In the genomic region with DNA sequence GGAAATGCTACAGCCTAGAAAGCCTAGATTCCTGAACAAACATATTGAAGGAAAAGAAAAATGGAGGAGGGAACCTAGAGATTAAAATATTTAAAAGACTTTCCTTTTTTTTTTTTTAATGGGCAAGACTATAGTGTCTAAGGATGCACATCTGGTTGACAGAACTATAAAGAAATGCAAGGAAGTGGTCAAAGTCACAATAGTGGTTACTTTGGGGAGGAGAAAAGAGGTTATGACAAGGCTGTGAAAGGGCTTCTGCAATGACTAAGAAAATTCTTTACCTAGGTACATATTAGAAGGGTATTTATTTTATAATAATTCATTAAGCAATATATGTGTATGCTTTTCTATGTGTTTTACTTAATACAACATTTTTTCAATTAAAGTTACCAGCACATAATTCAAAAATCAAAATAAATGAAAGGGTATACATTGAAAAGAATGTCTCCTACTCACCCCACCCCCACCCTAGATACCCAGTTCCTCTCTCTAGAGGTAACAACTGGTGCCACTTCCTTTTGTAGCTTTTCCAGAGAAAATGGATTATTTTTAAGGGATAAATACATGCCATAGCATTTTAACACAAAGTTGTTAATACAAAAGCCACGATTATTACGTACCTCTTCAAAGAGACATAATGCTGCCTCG, we compare ENCODE assay signal across 11 cellular contexts.
DNase-seq lines count a peak whose midpoint lies in the region; TF ChIP-seq lines count a peak whose summit lies in the region.
"Had no signal": no experiment of that assay in that cellular context is flagged by ENCODE, and none has a peak within 500 bp of the region (broad histone marks: within the 10 kb centered on the region; RNA-seq: fewer than 3 reads in every experiment).

No MANE protein-coding gene starts in this region.

- H3K4me1 ChIP-seq in breast epithelium (no peaks in the 10 kb centered on the region), KMS-11 (ENCODE audit: low read depth, poor library complexity, severe bottlenecking) (peaks cover 30% of the 10 kb centered on the region)
- H3K4me1 ChIP-seq: colonic mucosa had no signal

- CTCF ChIA-PET in MCF 10A (lab: Yijun Ruan, JAX), result no interaction called here

- H3K27ac ChIP-seq in breast epithelium, result no peak overlapping the region
- H3K27ac ChIP-seq in KMS-11, result no peak overlapping the region
- H3K27ac ChIP-seq: C4-2B, colonic mucosa had no signal

- intact Hi-C loops in MCF 10A (cut with micrococcal nuclease), result no loop called here
- intact Hi-C loops in breast epithelium (cut with DNase I; ENCODE audit: low total_unique reads), result no loop called here
- intact Hi-C loops in dendritic cell treated with granulocyte-macrophage colony-stimulating factor and Interleukin-4, amounts not matched to agents 40 ng/mL and 50 ng/mL, for 4 days (cut with micrococcal nuclease), result no loop called here
- intact Hi-C loops in activated T-helper 2 cell treated with anti-CD3 and anti-CD28 coated beads, Interferon-gamma antibody, Interleukin-2, Interleukin-4, amounts not matched to agents 10 μg/mL and 5 μg/mL and 100 μg/mL, durations not matched to agents 14 hours and 24 hours and 36 hours (cut with micrococcal nuclease), result no loop called here

- POLR2A ChIA-PET in MCF 10A (lab: Yijun Ruan, JAX), result no interaction called here

- no peak for DNase-seq in MCF 10A (ENCODE audit: unreplicated experiment)
- DNase-seq in breast epithelium (ENCODE audit: low spot score in 2 of 2), result no peak
- DNase-seq in stimulated activated CD8-positive, alpha-beta memory T cell treated with anti-CD3 and anti-CD28 coated beads, Interleukin-4, amount 100 ng/mL, for 48 hours, result no peak
- no peak for DNase-seq in SW 1271 (lab: John Stamatoyannopoulos, UW)
- DNase-seq in activated T-helper 2 cell treated with anti-CD3 and anti-CD28 coated beads, Interferon-gamma antibody, Interleukin-2, Interleukin-4, amounts not matched to agents 10 μg/mL and 5 μg/mL and 100 μg/mL, durations not matched to agents 14 hours and 24 hours and 36 hours (ENCODE audit: low spot score), result no peak
- DNase-seq in GM19238 (ENCODE audit: insufficient read length, low spot score), result no peak
- DNase-seq: colonic mucosa, posterior cingulate gyrus had no signal

- TF ChIP-seq CTCF in MCF 10A (IDR thresholded peaks at IDR 0.05; ENCODE audit: unreplicated experiment) (no peak), breast epithelium (IDR thresholded peaks at IDR 0.05) (no peak), KMS-11 (conservative IDR thresholded peaks at IDR 0.05; ENCODE audit: low read depth, low read length) (no peak)

- H3K9ac ChIP-seq in KMS-11, result no peak overlapping the region

- no peaks in the 10 kb centered on the region for H3K27me3 Mint-ChIP-seq in MCF 10A (ENCODE audit: insufficient read depth, unreplicated experiment)
- H3K27me3 Mint-ChIP-seq in dendritic cell treated with granulocyte-macrophage colony-stimulating factor and Interleukin-4, amounts not matched to agents 40 ng/mL and 50 ng/mL, for 4 days, result no peaks in the 10 kb centered on the region
- H3K27me3 Mint-ChIP-seq in activated T-helper 2 cell treated with anti-CD3 and anti-CD28 coated beads, Interferon-gamma antibody, Interleukin-2, Interleukin-4, amounts not matched to agents 10 μg/mL and 5 μg/mL and 100 μg/mL, durations not matched to agents 14 hours and 24 hours and 36 hours (ENCODE audit: low read depth), result no peaks in the 10 kb centered on the region

- H3K4me1 Mint-ChIP-seq in MCF 10A (ENCODE audit: insufficient read depth, unreplicated experiment), result peaks cover 6% of the 10 kb centered on the region
- peaks cover 35% of the 10 kb centered on the region for H3K4me1 Mint-ChIP-seq in dendritic cell treated with granulocyte-macrophage colony-stimulating factor and Interleukin-4, amounts not matched to agents 40 ng/mL and 50 ng/mL, for 4 days (ENCODE audit: low read depth)
- H3K4me1 Mint-ChIP-seq in activated T-helper 2 cell treated with anti-CD3 and anti-CD28 coated beads, Interferon-gamma antibody, Interleukin-2, Interleukin-4, amounts not matched to agents 10 μg/mL and 5 μg/mL and 100 μg/mL, durations not matched to agents 14 hours and 24 hours and 36 hours (ENCODE audit: low read depth), result peaks cover 36% of the 10 kb centered on the region

- H3K9me3 Mint-ChIP-seq in MCF 10A (ENCODE audit: unreplicated experiment), result no peaks in the 10 kb centered on the region
- no peaks in the 10 kb centered on the region for H3K9me3 Mint-ChIP-seq in dendritic cell treated with granulocyte-macrophage colony-stimulating factor and Interleukin-4, amounts not matched to agents 40 ng/mL and 50 ng/mL, for 4 days
- H3K9me3 Mint-ChIP-seq in activated T-helper 2 cell treated with anti-CD3 and anti-CD28 coated beads, Interferon-gamma antibody, Interleukin-2, Interleukin-4, amounts not matched to agents 10 μg/mL and 5 μg/mL and 100 μg/mL, durations not matched to agents 14 hours and 24 hours and 36 hours, result no peaks in the 10 kb centered on the region

- H3K27me3 ChIP-seq in breast epithelium, result no peaks in the 10 kb centered on the region
- H3K27me3 ChIP-seq in KMS-11 (ENCODE audit: insufficient read depth, low read depth), result no peaks in the 10 kb centered on the region
- H3K27me3 ChIP-seq: colonic mucosa had no signal

- H3K4me3 ChIP-seq in breast epithelium, result no peak overlapping the region
- H3K4me3 ChIP-seq in KMS-11 (IDR thresholded peaks at IDR 0.05; ENCODE audit: insufficient read depth, low read depth, low read length), result no peak overlapping the region
- H3K4me3 ChIP-seq: colonic mucosa had no signal

- no peak for TF ChIP-seq POLR2A in breast epithelium (IDR thresholded peaks at IDR 0.05)

- no peak overlapping the region for H3K4me3 Mint-ChIP-seq in MCF 10A (ENCODE audit: unreplicated experiment)
- no peak overlapping the region for H3K4me3 Mint-ChIP-seq in dendritic cell treated with granulocyte-macrophage colony-stimulating factor and Interleukin-4, amounts not matched to agents 40 ng/mL and 50 ng/mL, for 4 days
- H3K4me3 Mint-ChIP-seq in activated T-helper 2 cell treated with anti-CD3 and anti-CD28 coated beads, Interferon-gamma antibody, Interleukin-2, Interleukin-4, amounts not matched to agents 10 μg/mL and 5 μg/mL and 100 μg/mL, durations not matched to agents 14 hours and 24 hours and 36 hours (ENCODE audit: low read depth), result no peak overlapping the region

- H3K79me2 ChIP-seq in KMS-11 (ENCODE audit: insufficient read depth, low read depth), result no peaks in the 10 kb centered on the region; the same call in 1 of the 2 replicates

- H4K20me1 ChIP-seq in KMS-11 (ENCODE audit: insufficient read depth), result peaks cover 4% of the 10 kb centered on the region; the same call in 1 of the 2 replicates

- H3K36me3 Mint-ChIP-seq in MCF 10A (ENCODE audit: insufficient read depth, unreplicated experiment), result peaks cover 6% of the 10 kb centered on the region
- peaks cover 22% of the 10 kb centered on the region for H3K36me3 Mint-ChIP-seq in dendritic cell treated with granulocyte-macrophage colony-stimulating factor and Interleukin-4, amounts not matched to agents 40 ng/mL and 50 ng/mL, for 4 days (ENCODE audit: low read depth)
- peaks cover 13% of the 10 kb centered on the region for H3K36me3 Mint-ChIP-seq in activated T-helper 2 cell treated with anti-CD3 and anti-CD28 coated beads, Interferon-gamma antibody, Interleukin-2, Interleukin-4, amounts not matched to agents 10 μg/mL and 5 μg/mL and 100 μg/mL, durations not matched to agents 14 hours and 24 hours and 36 hours (ENCODE audit: low read depth)

- H2AFZ ChIP-seq in KMS-11 (ENCODE audit: low read depth), result no peak overlapping the region

- H3K9me3 ChIP-seq in breast epithelium, result no peaks in the 10 kb centered on the region
- H3K9me3 ChIP-seq: colonic mucosa had no signal

- H3K27ac Mint-ChIP-seq in MCF 10A (ENCODE audit: low read depth, unreplicated experiment), result peak overlapping the region; percentile 2
- peak overlapping the region; percentile 50 for H3K27ac Mint-ChIP-seq in dendritic cell treated with granulocyte-macrophage colony-stimulating factor and Interleukin-4, amounts not matched to agents 40 ng/mL and 50 ng/mL, for 4 days
- H3K27ac Mint-ChIP-seq in activated T-helper 2 cell treated with anti-CD3 and anti-CD28 coated beads, Interferon-gamma antibody, Interleukin-2, Interleukin-4, amounts not matched to agents 10 μg/mL and 5 μg/mL and 100 μg/mL, durations not matched to agents 14 hours and 24 hours and 36 hours, result no peak overlapping the region

- peak overlapping the region; percentile 5; the same call in 1 of the 2 replicates for H3K4me2 ChIP-seq in KMS-11

- H3K36me3 ChIP-seq in breast epithelium (no peaks in the 10 kb centered on the region), KMS-11 (ENCODE audit: insufficient read depth) (no peaks in the 10 kb centered on the region)

- BruUV-seq in MCF 10A (replicated peaks; lab: Mats Ljungman, UMichigan), result no TSS peak
